Comparison of ENCODE assay signal across 1 cellular context in the genomic region with DNA sequence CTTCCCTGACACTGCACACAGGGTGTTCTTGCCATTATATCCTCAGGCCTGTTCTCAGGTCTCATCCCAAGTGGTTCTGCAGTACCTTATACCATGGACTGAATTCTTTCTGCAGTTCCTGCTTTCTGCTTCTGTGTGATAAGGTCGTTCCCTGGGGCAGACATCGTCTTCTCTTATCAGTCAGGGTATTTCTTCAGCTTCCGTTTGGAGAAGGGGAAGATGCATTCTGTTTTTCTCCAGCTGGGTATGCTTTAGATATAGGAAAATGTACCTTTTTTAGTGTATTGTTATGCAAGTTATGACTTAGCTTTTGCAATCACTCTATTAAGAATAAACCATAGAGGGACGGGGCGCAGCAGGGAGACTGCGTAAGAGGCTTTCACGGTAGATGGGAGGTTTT.
TF ChIP-seq lines count a peak whose summit lies in the region.

No MANE protein-coding gene starts in this region.

TF ChIP-seq in K562, 482 proteins besides CTCF, POLR2A, EP300 and RAD21 (continued from another document and continues in another):
- no peak for TF ChIP-seq MAFG (tag; conservative IDR thresholded peaks at IDR 0.05)
- TF ChIP-seq MTA2 (IDR thresholded peaks at IDR 0.05; ENCODE audit: low read depth): peak; percentile 54
- TF ChIP-seq, protein P1, sequence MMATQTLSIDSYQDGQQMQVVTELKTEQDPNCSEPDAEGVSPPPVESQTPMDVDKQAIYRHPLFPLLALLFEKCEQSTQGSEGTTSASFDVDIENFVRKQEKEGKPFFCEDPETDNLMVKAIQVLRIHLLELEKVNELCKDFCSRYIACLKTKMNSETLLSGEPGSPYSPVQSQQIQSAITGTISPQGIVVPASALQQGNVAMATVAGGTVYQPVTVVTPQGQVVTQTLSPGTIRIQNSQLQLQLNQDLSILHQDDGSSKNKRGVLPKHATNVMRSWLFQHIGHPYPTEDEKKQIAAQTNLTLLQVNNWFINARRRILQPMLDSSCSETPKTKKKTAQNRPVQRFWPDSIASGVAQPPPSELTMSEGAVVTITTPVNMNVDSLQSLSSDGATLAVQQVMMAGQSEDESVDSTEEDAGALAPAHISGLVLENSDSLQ (IDR thresholded peaks at IDR 0.05): no peak
- TF ChIP-seq, protein P2, sequence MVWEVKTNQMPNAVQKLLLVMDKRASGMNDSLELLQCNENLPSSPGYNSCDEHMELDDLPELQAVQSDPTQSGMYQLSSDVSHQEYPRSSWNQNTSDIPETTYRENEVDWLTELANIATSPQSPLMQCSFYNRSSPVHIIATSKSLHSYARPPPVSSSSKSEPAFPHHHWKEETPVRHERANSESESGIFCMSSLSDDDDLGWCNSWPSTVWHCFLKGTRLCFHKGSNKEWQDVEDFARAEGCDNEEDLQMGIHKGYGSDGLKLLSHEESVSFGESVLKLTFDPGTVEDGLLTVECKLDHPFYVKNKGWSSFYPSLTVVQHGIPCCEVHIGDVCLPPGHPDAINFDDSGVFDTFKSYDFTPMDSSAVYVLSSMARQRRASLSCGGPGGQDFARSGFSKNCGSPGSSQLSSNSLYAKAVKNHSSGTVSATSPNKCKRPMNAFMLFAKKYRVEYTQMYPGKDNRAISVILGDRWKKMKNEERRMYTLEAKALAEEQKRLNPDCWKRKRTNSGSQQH (CRISPR knock-in tag; IDR thresholded peaks at IDR 0.05): 0 out of 2 replicates have a peak, but pooled peaks have one; percentile 39
- TF ChIP-seq, protein P3, sequence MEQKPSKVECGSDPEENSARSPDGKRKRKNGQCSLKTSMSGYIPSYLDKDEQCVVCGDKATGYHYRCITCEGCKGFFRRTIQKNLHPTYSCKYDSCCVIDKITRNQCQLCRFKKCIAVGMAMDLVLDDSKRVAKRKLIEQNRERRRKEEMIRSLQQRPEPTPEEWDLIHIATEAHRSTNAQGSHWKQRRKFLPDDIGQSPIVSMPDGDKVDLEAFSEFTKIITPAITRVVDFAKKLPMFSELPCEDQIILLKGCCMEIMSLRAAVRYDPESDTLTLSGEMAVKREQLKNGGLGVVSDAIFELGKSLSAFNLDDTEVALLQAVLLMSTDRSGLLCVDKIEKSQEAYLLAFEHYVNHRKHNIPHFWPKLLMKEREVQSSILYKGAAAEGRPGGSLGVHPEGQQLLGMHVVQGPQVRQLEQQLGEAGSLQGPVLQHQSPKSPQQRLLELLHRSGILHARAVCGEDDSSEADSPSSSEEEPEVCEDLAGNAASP (IDR thresholded peaks at IDR 0.05): no peak
- peak; percentile 58; the same call in 1 of the 2 replicates for TF ChIP-seq JUND (IDR thresholded peaks at IDR 0.05; ENCODE audit: borderline replicate concordance, low read depth, low read length)
- peak; percentile 17; the same call in 1 of the 3 replicates for TF ChIP-seq JUND (tag; IDR thresholded peaks at IDR 0.05; ENCODE audit: borderline replicate concordance, low read depth, low read length)
- TF ChIP-seq, protein P4, sequence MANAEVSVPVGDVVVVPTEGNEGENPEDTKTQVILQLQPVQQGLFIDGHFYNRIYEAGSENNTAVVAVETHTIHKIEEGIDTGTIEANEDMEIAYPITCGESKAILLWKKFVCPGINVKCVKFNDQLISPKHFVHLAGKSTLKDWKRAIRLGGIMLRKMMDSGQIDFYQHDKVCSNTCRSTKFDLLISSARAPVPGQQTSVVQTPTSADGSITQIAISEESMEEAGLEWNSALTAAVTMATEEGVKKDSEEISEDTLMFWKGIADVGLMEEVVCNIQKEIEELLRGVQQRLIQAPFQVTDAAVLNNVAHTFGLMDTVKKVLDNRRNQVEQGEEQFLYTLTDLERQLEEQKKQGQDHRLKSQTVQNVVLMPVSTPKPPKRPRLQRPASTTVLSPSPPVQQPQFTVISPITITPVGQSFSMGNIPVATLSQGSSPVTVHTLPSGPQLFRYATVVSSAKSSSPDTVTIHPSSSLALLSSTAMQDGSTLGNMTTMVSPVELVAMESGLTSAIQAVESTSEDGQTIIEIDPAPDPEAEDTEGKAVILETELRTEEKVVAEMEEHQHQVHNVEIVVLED (CRISPR knock-in tag; IDR thresholded peaks at IDR 0.05): no peak
- TF ChIP-seq CEBPG (CRISPR knock-in tag; IDR thresholded peaks at IDR 0.05): no peak
- peak; percentile 40 to 82; a peak in 3 of 4 replicates for TF ChIP-seq CEBPG (tag; conservative IDR thresholded peaks at IDR 0.05 in 1 of 2, IDR thresholded peaks at IDR 0.05 in 1 of 2)
- peak; percentile 16 to 43; a peak in 2 of 4 replicates for TF ChIP-seq NRF1 (conservative IDR thresholded peaks at IDR 0.05 in 1 of 2, IDR thresholded peaks at IDR 0.05 in 1 of 2)
- TF ChIP-seq, protein P5, sequence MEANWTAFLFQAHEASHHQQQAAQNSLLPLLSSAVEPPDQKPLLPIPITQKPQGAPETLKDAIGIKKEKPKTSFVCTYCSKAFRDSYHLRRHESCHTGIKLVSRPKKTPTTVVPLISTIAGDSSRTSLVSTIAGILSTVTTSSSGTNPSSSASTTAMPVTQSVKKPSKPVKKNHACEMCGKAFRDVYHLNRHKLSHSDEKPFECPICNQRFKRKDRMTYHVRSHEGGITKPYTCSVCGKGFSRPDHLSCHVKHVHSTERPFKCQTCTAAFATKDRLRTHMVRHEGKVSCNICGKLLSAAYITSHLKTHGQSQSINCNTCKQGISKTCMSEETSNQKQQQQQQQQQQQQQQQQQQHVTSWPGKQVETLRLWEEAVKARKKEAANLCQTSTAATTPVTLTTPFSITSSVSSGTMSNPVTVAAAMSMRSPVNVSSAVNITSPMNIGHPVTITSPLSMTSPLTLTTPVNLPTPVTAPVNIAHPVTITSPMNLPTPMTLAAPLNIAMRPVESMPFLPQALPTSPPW (CRISPR knock-in tag; IDR thresholded peaks at IDR 0.05): no peak
- 0 out of 2 replicates have a peak, but pooled peaks have one; percentile 59 for TF ChIP-seq ELF4 (CRISPR knock-in tag; IDR thresholded peaks at IDR 0.05)
- no peak for TF ChIP-seq ZNF274 (IDR thresholded peaks at IDR 0.05; ENCODE audit: borderline replicate concordance, low read depth, low read length)
- no peak for TF ChIP-seq ILK (tag; IDR thresholded peaks at IDR 0.05; ENCODE audit: borderline replicate concordance, low read depth)
- no peak for TF ChIP-seq XRCC4 (IDR thresholded peaks at IDR 0.05; ENCODE audit: extremely low read depth, insufficient read depth, insufficient read length)
- no peak for TF ChIP-seq NUFIP1 (IDR thresholded peaks at IDR 0.05; ENCODE audit: partially characterized antibody)
- peak; percentile 69 for TF ChIP-seq TAL1 (IDR thresholded peaks at IDR 0.05)
- no peak for TF ChIP-seq PHF21A (IDR thresholded peaks at IDR 0.05; ENCODE audit: borderline replicate concordance, low read depth)
- TF ChIP-seq, protein P6, sequence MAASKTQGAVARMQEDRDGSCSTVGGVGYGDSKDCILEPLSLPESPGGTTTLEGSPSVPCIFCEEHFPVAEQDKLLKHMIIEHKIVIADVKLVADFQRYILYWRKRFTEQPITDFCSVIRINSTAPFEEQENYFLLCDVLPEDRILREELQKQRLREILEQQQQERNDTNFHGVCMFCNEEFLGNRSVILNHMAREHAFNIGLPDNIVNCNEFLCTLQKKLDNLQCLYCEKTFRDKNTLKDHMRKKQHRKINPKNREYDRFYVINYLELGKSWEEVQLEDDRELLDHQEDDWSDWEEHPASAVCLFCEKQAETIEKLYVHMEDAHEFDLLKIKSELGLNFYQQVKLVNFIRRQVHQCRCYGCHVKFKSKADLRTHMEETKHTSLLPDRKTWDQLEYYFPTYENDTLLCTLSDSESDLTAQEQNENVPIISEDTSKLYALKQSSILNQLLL (CRISPR knock-in tag; IDR thresholded peaks at IDR 0.05; ENCODE audit: borderline replicate concordance): no peak
- peak; percentile 54 for TF ChIP-seq NCOR1 (IDR thresholded peaks at IDR 0.05)
- peak; percentile 86 for TF ChIP-seq ETV1 (tag; conservative IDR thresholded peaks at IDR 0.05; ENCODE audit: low read depth)
- no peak for TF ChIP-seq ZBTB17 (CRISPR knock-in tag; IDR thresholded peaks at IDR 0.05)
- TF ChIP-seq ZNF76 (CRISPR knock-in tag; IDR thresholded peaks at IDR 0.05; ENCODE audit: borderline replicate concordance): no peak
- TF ChIP-seq, protein P7, sequence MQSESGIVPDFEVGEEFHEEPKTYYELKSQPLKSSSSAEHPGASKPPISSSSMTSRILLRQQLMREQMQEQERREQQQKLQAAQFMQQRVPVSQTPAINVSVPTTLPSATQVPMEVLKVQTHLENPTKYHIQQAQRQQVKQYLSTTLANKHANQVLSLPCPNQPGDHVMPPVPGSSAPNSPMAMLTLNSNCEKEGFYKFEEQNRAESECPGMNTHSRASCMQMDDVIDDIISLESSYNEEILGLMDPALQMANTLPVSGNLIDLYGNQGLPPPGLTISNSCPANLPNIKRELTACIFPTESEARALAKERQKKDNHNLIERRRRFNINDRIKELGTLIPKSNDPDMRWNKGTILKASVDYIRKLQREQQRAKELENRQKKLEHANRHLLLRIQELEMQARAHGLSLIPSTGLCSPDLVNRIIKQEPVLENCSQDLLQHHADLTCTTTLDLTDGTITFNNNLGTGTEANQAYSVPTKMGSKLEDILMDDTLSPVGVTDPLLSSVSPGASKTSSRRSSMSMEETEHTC (IDR thresholded peaks at IDR 0.05): no peak
- TF ChIP-seq SPI1 (IDR thresholded peaks at IDR 0.05; ENCODE audit: borderline replicate concordance, low read depth, low read length): peak; percentile 71; the same call in 1 of the 2 replicates
- peak; percentile 90 for TF ChIP-seq CEBPB (tag; IDR thresholded peaks at IDR 0.05)
- TF ChIP-seq RFX7 (CRISPR knock-in tag; IDR thresholded peaks at IDR 0.05): no peak
- no peak for TF ChIP-seq SRSF1 (IDR thresholded peaks at IDR 0.05; ENCODE audit: low read depth, low read length)
- peak; percentile 61; the same call in 1 of the 2 replicates for TF ChIP-seq GATA2 (CRISPR knock-in tag; IDR thresholded peaks at IDR 0.05)
- TF ChIP-seq, protein P8, sequence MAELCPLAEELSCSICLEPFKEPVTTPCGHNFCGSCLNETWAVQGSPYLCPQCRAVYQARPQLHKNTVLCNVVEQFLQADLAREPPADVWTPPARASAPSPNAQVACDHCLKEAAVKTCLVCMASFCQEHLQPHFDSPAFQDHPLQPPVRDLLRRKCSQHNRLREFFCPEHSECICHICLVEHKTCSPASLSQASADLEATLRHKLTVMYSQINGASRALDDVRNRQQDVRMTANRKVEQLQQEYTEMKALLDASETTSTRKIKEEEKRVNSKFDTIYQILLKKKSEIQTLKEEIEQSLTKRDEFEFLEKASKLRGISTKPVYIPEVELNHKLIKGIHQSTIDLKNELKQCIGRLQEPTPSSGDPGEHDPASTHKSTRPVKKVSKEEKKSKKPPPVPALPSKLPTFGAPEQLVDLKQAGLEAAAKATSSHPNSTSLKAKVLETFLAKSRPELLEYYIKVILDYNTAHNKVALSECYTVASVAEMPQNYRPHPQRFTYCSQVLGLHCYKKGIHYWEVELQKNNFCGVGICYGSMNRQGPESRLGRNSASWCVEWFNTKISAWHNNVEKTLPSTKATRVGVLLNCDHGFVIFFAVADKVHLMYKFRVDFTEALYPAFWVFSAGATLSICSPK (IDR thresholded peaks at IDR 0.05; ENCODE audit: borderline replicate concordance): no peak
- TF ChIP-seq CBFA2T2 (conservative IDR thresholded peaks at IDR 0.05): peak; percentile 62
- peak; percentile 89 for TF ChIP-seq ETV5 (CRISPR knock-in tag; IDR thresholded peaks at IDR 0.05; ENCODE audit: low read depth)
- TF ChIP-seq, protein P9, sequence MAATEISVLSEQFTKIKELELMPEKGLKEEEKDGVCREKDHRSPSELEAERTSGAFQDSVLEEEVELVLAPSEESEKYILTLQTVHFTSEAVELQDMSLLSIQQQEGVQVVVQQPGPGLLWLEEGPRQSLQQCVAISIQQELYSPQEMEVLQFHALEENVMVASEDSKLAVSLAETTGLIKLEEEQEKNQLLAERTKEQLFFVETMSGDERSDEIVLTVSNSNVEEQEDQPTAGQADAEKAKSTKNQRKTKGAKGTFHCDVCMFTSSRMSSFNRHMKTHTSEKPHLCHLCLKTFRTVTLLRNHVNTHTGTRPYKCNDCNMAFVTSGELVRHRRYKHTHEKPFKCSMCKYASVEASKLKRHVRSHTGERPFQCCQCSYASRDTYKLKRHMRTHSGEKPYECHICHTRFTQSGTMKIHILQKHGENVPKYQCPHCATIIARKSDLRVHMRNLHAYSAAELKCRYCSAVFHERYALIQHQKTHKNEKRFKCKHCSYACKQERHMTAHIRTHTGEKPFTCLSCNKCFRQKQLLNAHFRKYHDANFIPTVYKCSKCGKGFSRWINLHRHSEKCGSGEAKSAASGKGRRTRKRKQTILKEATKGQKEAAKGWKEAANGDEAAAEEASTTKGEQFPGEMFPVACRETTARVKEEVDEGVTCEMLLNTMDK (IDR thresholded peaks at IDR 0.05; ENCODE audit: borderline replicate concordance, insufficient read depth, low read depth, low read length, poor library complexity, severe bottlenecking): no peak
- no peak for TF ChIP-seq ZNF384 (IDR thresholded peaks at IDR 0.05; ENCODE audit: low read depth, low read length)
- TF ChIP-seq BRCA1 (IDR thresholded peaks at IDR 0.05): no peak
- TF ChIP-seq BRCA1 (CRISPR knock-in tag; IDR thresholded peaks at IDR 0.05): no peak
- TF ChIP-seq NFXL1 (CRISPR knock-in tag; IDR thresholded peaks at IDR 0.05): no peak
- no peak for TF ChIP-seq KLF16 (IDR thresholded peaks at IDR 0.05)
- TF ChIP-seq ZNF436 (CRISPR knock-in tag; IDR thresholded peaks at IDR 0.05): no peak
- no peak for TF ChIP-seq ZNF764 (CRISPR knock-in tag; IDR thresholded peaks at IDR 0.05; ENCODE audit: low read depth)
- TF ChIP-seq, protein P10, sequence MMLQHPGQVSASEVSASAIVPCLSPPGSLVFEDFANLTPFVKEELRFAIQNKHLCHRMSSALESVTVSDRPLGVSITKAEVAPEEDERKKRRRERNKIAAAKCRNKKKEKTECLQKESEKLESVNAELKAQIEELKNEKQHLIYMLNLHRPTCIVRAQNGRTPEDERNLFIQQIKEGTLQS (IDR thresholded peaks at IDR 0.05): no peak; the same call in 1 of the 2 replicates
- TF ChIP-seq, protein P10 (CRISPR knock-in tag; conservative IDR thresholded peaks at IDR 0.05): no peak
- no peak for TF ChIP-seq ZNF668 (CRISPR knock-in tag; IDR thresholded peaks at IDR 0.05)
- TF ChIP-seq JUN (IDR thresholded peaks at IDR 0.05; ENCODE audit: borderline replicate concordance, low read depth, low read length): 0 out of 2 replicates have a peak, but pooled peaks have one; percentile 4
- TF ChIP-seq JUN (CRISPR knock-in tag; IDR thresholded peaks at IDR 0.05; ENCODE audit: borderline replicate concordance): no peak
- TF ChIP-seq, protein P11, sequence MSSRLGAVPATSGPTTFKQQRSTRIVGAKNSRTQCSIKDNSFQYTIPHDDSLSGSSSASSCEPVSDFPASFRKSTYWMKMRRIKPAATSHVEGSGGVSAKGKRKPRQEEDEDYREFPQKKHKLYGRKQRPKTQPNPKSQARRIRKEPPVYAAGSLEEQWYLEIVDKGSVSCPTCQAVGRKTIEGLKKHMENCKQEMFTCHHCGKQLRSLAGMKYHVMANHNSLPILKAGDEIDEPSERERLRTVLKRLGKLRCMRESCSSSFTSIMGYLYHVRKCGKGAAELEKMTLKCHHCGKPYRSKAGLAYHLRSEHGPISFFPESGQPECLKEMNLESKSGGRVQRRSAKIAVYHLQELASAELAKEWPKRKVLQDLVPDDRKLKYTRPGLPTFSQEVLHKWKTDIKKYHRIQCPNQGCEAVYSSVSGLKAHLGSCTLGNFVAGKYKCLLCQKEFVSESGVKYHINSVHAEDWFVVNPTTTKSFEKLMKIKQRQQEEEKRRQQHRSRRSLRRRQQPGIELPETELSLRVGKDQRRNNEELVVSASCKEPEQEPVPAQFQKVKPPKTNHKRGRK (tag; IDR thresholded peaks at IDR 0.05): no peak
- no peak for TF ChIP-seq GABPB2 (CRISPR knock-in tag; conservative IDR thresholded peaks at IDR 0.05)
- TF ChIP-seq ZKSCAN8 (CRISPR knock-in tag; IDR thresholded peaks at IDR 0.05): no peak
- TF ChIP-seq SRF (CRISPR knock-in tag; IDR thresholded peaks at IDR 0.05): no peak
- TF ChIP-seq RHOXF2B (CRISPR knock-in tag; conservative IDR thresholded peaks at IDR 0.05): no peak
- TF ChIP-seq CXXC5 (CRISPR knock-in tag; IDR thresholded peaks at IDR 0.05): peak; percentile 70
